ENCODE assay signal across 1 cellular context in genomic region chr3:155064920-155065319, GRCh38.
TF ChIP-seq lines count a peak whose summit lies in the region.

No MANE protein-coding gene starts in this region.

TF ChIP-seq in IMR-90, 13 proteins besides CTCF, POLR2A, EP300 and RAD21:
- no peak for TF ChIP-seq MAZ (IDR thresholded peaks at IDR 0.05; ENCODE audit: borderline replicate concordance, low read depth, low read length)
- no peak for TF ChIP-seq MAFK (IDR thresholded peaks at IDR 0.05; ENCODE audit: low read depth, low read length)
